Comparison of ENCODE assay signal across 17 cellular contexts in the genomic region with DNA sequence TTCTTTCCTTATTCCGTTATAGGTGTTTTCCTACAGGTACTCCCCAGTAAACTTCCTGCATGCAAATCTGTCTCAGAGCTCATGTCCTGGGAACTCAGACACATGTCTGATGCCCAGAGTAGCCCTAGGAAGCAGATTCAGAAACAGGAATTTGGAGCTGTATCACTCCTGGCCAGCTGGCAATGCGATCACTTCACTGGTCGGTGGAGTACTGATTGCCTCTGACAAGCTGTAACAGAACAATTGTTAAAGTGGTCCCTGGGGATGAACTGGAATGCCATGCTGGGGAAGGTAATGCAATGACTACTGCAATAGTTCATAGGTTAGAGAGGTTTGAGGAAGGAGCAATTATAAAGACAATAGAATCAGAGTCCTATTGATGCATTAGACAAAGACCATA.
DNase-seq lines count a peak whose midpoint lies in the region; FAIRE-seq and TF ChIP-seq lines count a peak whose summit lies in the region.
"Had no signal": no experiment of that assay in that cellular context is flagged by ENCODE, and none has a peak within 500 bp of the region (broad histone marks: within the 10 kb centered on the region; RNA-seq: fewer than 3 reads in every experiment).

No MANE protein-coding gene starts in this region.

- no peak overlapping the region for H3K4me3 ChIP-seq in breast epithelium
- H3K4me3 ChIP-seq in CD8-positive, alpha-beta memory T cell (ENCODE audit: low read length), result no peak overlapping the region
- H3K4me3 ChIP-seq: heart left ventricle, sigmoid colon, SK-N-MC had no signal

- no peaks in the 10 kb centered on the region for H3K9me3 ChIP-seq in breast epithelium
- no peaks in the 10 kb centered on the region for H3K9me3 ChIP-seq in CD8-positive, alpha-beta memory T cell (ENCODE audit: low read length)
- H3K9me3 ChIP-seq: heart left ventricle, sigmoid colon had no signal

- no peak overlapping the region for H3K27ac ChIP-seq in breast epithelium
- no peak overlapping the region for H3K27ac ChIP-seq in CD8-positive, alpha-beta memory T cell (ENCODE audit: low read depth, low read length)
- H3K27ac ChIP-seq: heart left ventricle, sigmoid colon, SK-N-MC had no signal

- peak; percentile 76 for DNase-seq in COR-L47 (lab: John Stamatoyannopoulos, UW)
- DNase-seq in NCI-H1105 treated with DMSO at 0.1 percent for 48 hours (lab: John Stamatoyannopoulos, UW), result peak; percentile 49
- DNase-seq in NCI-H524 (lab: John Stamatoyannopoulos, UW), result peak; percentile 63 to 90
- DNase-seq in fibroblast of peridontal ligament (ENCODE audit: extremely low read depth), result peak; percentile 37
- no peak for DNase-seq in breast epithelium (ENCODE audit: low spot score in 2 of 2)
- DNase-seq in SHP77 (lab: John Stamatoyannopoulos, UW), result no peak
- no peak for DNase-seq in frontal cortex (ENCODE audit: low spot score in 2 of 2)
- DNase-seq in CD8-positive, alpha-beta memory T cell, result no peak
- DNase-seq: activated CD4-positive, CD25-positive, alpha-beta regulatory T cell treated with anti-CD3 and anti-CD28 coated beads, Interleukin-2, amount 50 U/mL, for 72 hours; activated naive CD8-positive, alpha-beta T cell treated with anti-CD3 and anti-CD28 coated beads, Interleukin-2, amount 10 ng/mL, durations not matched to agents 7 days and 5 days; heart left ventricle; NCI-H82; sigmoid colon; T1000 had no signal

- H3K36me3 ChIP-seq in breast epithelium, result no peaks in the 10 kb centered on the region
- H3K36me3 ChIP-seq in CD8-positive, alpha-beta memory T cell (ENCODE audit: insufficient read depth, low read length), result no peaks in the 10 kb centered on the region
- H3K36me3 ChIP-seq: heart left ventricle, sigmoid colon had no signal

- no peaks in the 10 kb centered on the region for H3K4me1 Mint-ChIP-seq in CD8-positive, alpha-beta memory T cell
- H3K4me1 Mint-ChIP-seq: activated T-helper 17 cell treated with anti-CD3 and anti-CD28 coated beads, Interleukin-2, amount 50 U/mL, for 72 hours had no signal

- no peak for FAIRE-seq in frontal cortex (lab: Jason Lieb, UNC)
- FAIRE-seq: G401.6 had no signal

- intact Hi-C loops in breast epithelium (cut with DNase I; ENCODE audit: low total_unique reads), result no loop called here

- TF ChIP-seq POLR2A in breast epithelium (IDR thresholded peaks at IDR 0.05), result no peak

- H3K27me3 Mint-ChIP-seq in CD8-positive, alpha-beta memory T cell, result peaks cover 0 to 9% of the 10 kb centered on the region in 2 donors

- peaks cover 0 to 6% (median 0%) of the 10 kb centered on the region in 3 donors for H3K36me3 Mint-ChIP-seq in CD8-positive, alpha-beta memory T cell
- H3K36me3 Mint-ChIP-seq: activated naive CD8-positive, alpha-beta T cell treated with anti-CD3 and anti-CD28 coated beads, Interleukin-2, amount 10 ng/mL, durations not matched to agents 7 days and 5 days had no signal

- CTCF ChIA-PET in CD8-positive, alpha-beta memory T cell (lab: Charles Lee), result interaction anchor here (0.7 kb wide), 1 partner anchor 55 kb away, joined by 3 read pairs; no protein-coding TSS in a partner anchor

- POLR2A ChIA-PET in CD8-positive, alpha-beta memory T cell (lab: Charles Lee), result no interaction called here

- no peaks in the 10 kb centered on the region for H3K9me3 Mint-ChIP-seq in CD8-positive, alpha-beta memory T cell
- H3K9me3 Mint-ChIP-seq: activated naive CD8-positive, alpha-beta T cell treated with anti-CD3 and anti-CD28 coated beads, Interleukin-2, amount 10 ng/mL, durations not matched to agents 7 days and 5 days; activated T-helper 17 cell treated with anti-CD3 and anti-CD28 coated beads, Interleukin-2, amount 50 U/mL, for 72 hours had no signal

- H3K4me3 Mint-ChIP-seq in CD8-positive, alpha-beta memory T cell, result no peak overlapping the region
- H3K4me3 Mint-ChIP-seq: activated naive CD8-positive, alpha-beta T cell treated with anti-CD3 and anti-CD28 coated beads, Interleukin-2, amount 10 ng/mL, durations not matched to agents 7 days and 5 days; activated T-helper 17 cell treated with anti-CD3 and anti-CD28 coated beads, Interleukin-2, amount 50 U/mL, for 72 hours had no signal

- H3K27ac Mint-ChIP-seq in CD8-positive, alpha-beta memory T cell, result no peak overlapping the region
- H3K27ac Mint-ChIP-seq: activated naive CD8-positive, alpha-beta T cell treated with anti-CD3 and anti-CD28 coated beads, Interleukin-2, amount 10 ng/mL, durations not matched to agents 7 days and 5 days; activated T-helper 17 cell treated with anti-CD3 and anti-CD28 coated beads, Interleukin-2, amount 50 U/mL, for 72 hours had no signal

- H3K4me1 ChIP-seq in breast epithelium, result no peaks in the 10 kb centered on the region
- no peaks in the 10 kb centered on the region for H3K4me1 ChIP-seq in CD8-positive, alpha-beta memory T cell (ENCODE audit: insufficient read depth, low read length)
- H3K4me1 ChIP-seq: heart left ventricle, sigmoid colon had no signal

- no peaks in the 10 kb centered on the region for H3K27me3 ChIP-seq in breast epithelium
- H3K27me3 ChIP-seq in CD8-positive, alpha-beta memory T cell (ENCODE audit: insufficient read depth, low read length, poor library complexity, severe bottlenecking), result no peaks in the 10 kb centered on the region
- H3K27me3 ChIP-seq: sigmoid colon had no signal

- TF ChIP-seq CTCF in breast epithelium (IDR thresholded peaks at IDR 0.05), result no peak

Comparison
In these comparisons a context has a peak if more than half of its experiments do, and no peak if none do; other contexts are left out.
1. DNase-seq: peak in COR-L47 (single experiment), NCI-H1105 treated with DMSO at 0.1 percent for 48 hours (single experiment), NCI-H524 (2 of 2) and fibroblast of peridontal ligament (single experiment); none in breast epithelium (0 of 2), SHP77 (0 of 2), frontal cortex (0 of 2) and CD8-positive, alpha-beta memory T cell (0 of 5).